ENCODE assay signal across 9 cellular contexts in genomic region chr18:63844254-63844653, GRCh38. TPM values are rescaled to one million over a fixed set of nuclear protein-coding genes. Genes with fewer than 3 reads are reported as not detected.
DNase-seq lines count a peak whose midpoint lies in the region; ATAC-seq, FAIRE-seq and TF ChIP-seq lines count a peak whose summit lies in the region.
"Had no signal": no experiment of that assay in that cellular context is flagged by ENCODE, and none has a peak within 500 bp of the region (broad histone marks: within the 10 kb centered on the region; RNA-seq: fewer than 3 reads in every experiment).

No MANE protein-coding gene starts in this region.

- TF ChIP-seq CTCF in BE2C (IDR thresholded peaks at IDR 0.05; ENCODE audit: low read depth, low read length) (peak; percentile 31), kidney (IDR thresholded peaks at IDR 0.05; ENCODE audit: borderline replicate concordance, extremely low read depth, insufficient read depth) (peak; percentile 38)

- H3K4me3 ChIP-seq in BE2C (ENCODE audit: low read depth, low read length) (no peak overlapping the region), kidney (ENCODE audit: low read length in 2 of 2) (no peak overlapping the region)

- no peaks in the 10 kb centered on the region for H3K27me3 ChIP-seq in BE2C

- H3K9ac ChIP-seq in kidney (ENCODE audit: low read length in 2 of 2) = no peak overlapping the region

- ATAC-seq in GM18907 (IDR thresholded peaks at IDR 0.05; ENCODE audit: unreplicated experiment) (peak; percentile 74), HG03571 (IDR thresholded peaks at IDR 0.05; ENCODE audit: unreplicated experiment) (peak; percentile 55), HG03175 (IDR thresholded peaks at IDR 0.05; ENCODE audit: unreplicated experiment) (no peak)

- no peak for DNase-seq in BE2C
- DNase-seq in SK-MEL-5 (ENCODE audit: low read depth, low spot score) = peak; percentile 51
- no peak for DNase-seq in kidney
- DNase-seq in HK-2 (ENCODE audit: unreplicated experiment) = no peak
- DNase-seq in nucleus accumbens (lab: John Stamatoyannopoulos, UW) = no peak

- in situ Hi-C loops in SK-MEL-5 (cut with HindIII; ENCODE audit: low pct_unique_long_range_greater_than_20kb, low sequenced_read_pairs) = no loop called here

- intact Hi-C loops in kidney (cut with DNase I) = loop anchor here (10.0 kb wide), 1 partner anchor 319 kb away; no protein-coding TSS in a partner anchor

- H3K9me3 ChIP-seq in BE2C = no peaks in the 10 kb centered on the region
- H3K9me3 ChIP-seq in kidney (ENCODE audit: control insufficient read depth in 1 of 2, low read length in 2 of 2) = no peaks in the 10 kb centered on the region

- H3K4me1 ChIP-seq in BE2C = no peaks in the 10 kb centered on the region
- H3K4me1 ChIP-seq in kidney (ENCODE audit: control insufficient read depth in 1 of 2, insufficient read depth in 1 of 2, low read depth in 1 of 2, low read length in 2 of 2) = no peaks in the 10 kb centered on the region

- H3K36me3 ChIP-seq in BE2C (no peaks in the 10 kb centered on the region), kidney (ENCODE audit: control insufficient read depth in 1 of 2, insufficient read depth in 2 of 2, low read length in 2 of 2) (no peaks in the 10 kb centered on the region)

- H3K27ac ChIP-seq in kidney (ENCODE audit: low read depth in 2 of 2, low read length in 2 of 2) = no peak overlapping the region

- FAIRE-seq in kidney (lab: Jason Lieb, UNC) = peak; percentile 66

RNA-seq across cellular contexts. Expression of gene SERPINB2, which starts 43.3 kb away (rescaled TPM):
- not detected for polyA plus RNA-seq in BE2C (2012; ENCODE audit: insufficient read depth, insufficient read length, low read depth)
- total RNA-seq in SK-MEL-5 (2014; rRNA removed; shearing (Covaris generic)) = 0.35 TPM in 1 of 2 replicates, not detected in the other
- 0.13 TPM in 1 of 2 replicates, not detected in the other for polyA plus RNA-seq in SK-MEL-5 (2015; cell fraction: cytosol; rRNA removed)
- 0.64 and 0.91 TPM in 2 replicates for polyA plus RNA-seq in SK-MEL-5 (2015; cell fraction: nucleus; rRNA removed)
- total RNA-seq in kidney = not detected
- not detected for polyA plus RNA-seq in kidney (ENCODE audit: insufficient read depth, low read depth, low replicate concordance)
- total RNA-seq: urinary bladder had no signal
- polyA plus RNA-seq: urinary bladder had no signal
